2 cellular contexts compared by ENCODE assay signal in genomic region chr2:36480596-36480995, GRCh38.
TF ChIP-seq lines count a peak whose summit lies in the region.

No MANE protein-coding gene starts in this region.

TF ChIP-seq in SK-N-SH, 30 proteins besides CTCF, POLR2A, EP300 and RAD21:
- TF ChIP-seq MEF2A (IDR thresholded peaks at IDR 0.05; ENCODE audit: borderline replicate concordance, low read depth) (no peak), FOXJ3 (CRISPR knock-in tag; IDR thresholded peaks at IDR 0.05) (no peak), REST (IDR thresholded peaks at IDR 0.05; ENCODE audit: low read depth, low read length) (no peak), TEAD4 (IDR thresholded peaks at IDR 0.05; ENCODE audit: borderline replicate concordance, insufficient read depth) (no peak), FOSL2 (IDR thresholded peaks at IDR 0.05; ENCODE audit: borderline replicate concordance, low read depth) (no peak), NRF1 (IDR thresholded peaks at IDR 0.05; ENCODE audit: low read depth, low read length) (no peak), ZBTB33 (IDR thresholded peaks at IDR 0.05; ENCODE audit: borderline replicate concordance, low read depth) (no peak), USF2 (IDR thresholded peaks at IDR 0.05; ENCODE audit: borderline replicate concordance, low read depth, low read length) (no peak), SMC3 (IDR thresholded peaks at IDR 0.05; ENCODE audit: low read depth, low read length) (no peak), TCF12 (IDR thresholded peaks at IDR 0.05) (no peak), ELF1 (IDR thresholded peaks at IDR 0.05) (no peak), MAX (IDR thresholded peaks at IDR 0.05; ENCODE audit: low read depth) (no peak), PBX3 (IDR thresholded peaks at IDR 0.05) (no peak), POLR2AphosphoS5 (IDR thresholded peaks at IDR 0.05; ENCODE audit: low read depth, low read length) (no peak)

TF ChIP-seq in SK-N-SH treated with all-trans-retinoic acid at 6 μM for 48 hours, 23 proteins besides CTCF, POLR2A, EP300 and RAD21 (continued from another document):
- TF ChIP-seq PPARA (CRISPR knock-in tag; IDR thresholded peaks at IDR 0.05; ENCODE audit: borderline replicate concordance) (no peak), SNAI2 (CRISPR knock-in tag; IDR thresholded peaks at IDR 0.05) (no peak), POU6F1 (CRISPR knock-in tag; IDR thresholded peaks at IDR 0.05; ENCODE audit: borderline replicate concordance, low read depth) (no peak), ZFP3 (CRISPR knock-in tag; IDR thresholded peaks at IDR 0.05) (no peak), OSR1 (CRISPR knock-in tag; IDR thresholded peaks at IDR 0.05) (no peak), ZNF565 (CRISPR knock-in tag; conservative IDR thresholded peaks at IDR 0.05; ENCODE audit: low read depth) (no peak), GLIS3 (CRISPR knock-in tag; IDR thresholded peaks at IDR 0.05) (no peak), CREB5 (CRISPR knock-in tag; IDR thresholded peaks at IDR 0.05; ENCODE audit: low read depth) (no peak), TOX (CRISPR knock-in tag; IDR thresholded peaks at IDR 0.05; ENCODE audit: borderline replicate concordance) (no peak), TSHZ2 (CRISPR knock-in tag; IDR thresholded peaks at IDR 0.05) (no peak), ZNF8 (CRISPR knock-in tag; IDR thresholded peaks at IDR 0.05) (no peak)
